Comparison of ENCODE assay signal across 1 cellular context in the genomic region with DNA sequence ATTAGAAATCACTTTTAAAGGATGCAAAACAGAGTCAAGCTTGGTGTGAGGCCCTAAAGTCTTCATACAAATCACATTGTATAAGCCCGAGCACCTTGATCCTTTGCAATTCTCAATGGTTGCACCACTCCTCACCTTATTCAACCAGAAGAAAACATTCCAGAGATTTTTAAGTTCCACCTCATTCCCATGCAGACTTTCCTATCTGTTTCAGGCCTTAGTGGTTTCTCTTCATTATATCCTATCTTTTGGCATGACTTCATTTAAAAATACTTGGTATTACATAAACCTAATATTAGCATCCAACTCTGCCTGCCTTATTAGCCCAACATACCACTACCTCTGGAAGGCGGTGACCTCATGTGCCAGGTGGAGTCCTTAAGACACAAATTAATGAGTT.
TF ChIP-seq lines count a peak whose summit lies in the region.

No MANE protein-coding gene starts in this region.

TF ChIP-seq in GM23338, 12 proteins besides CTCF, POLR2A, EP300 and RAD21 (continued from another document):
- TF ChIP-seq, protein P1, sequence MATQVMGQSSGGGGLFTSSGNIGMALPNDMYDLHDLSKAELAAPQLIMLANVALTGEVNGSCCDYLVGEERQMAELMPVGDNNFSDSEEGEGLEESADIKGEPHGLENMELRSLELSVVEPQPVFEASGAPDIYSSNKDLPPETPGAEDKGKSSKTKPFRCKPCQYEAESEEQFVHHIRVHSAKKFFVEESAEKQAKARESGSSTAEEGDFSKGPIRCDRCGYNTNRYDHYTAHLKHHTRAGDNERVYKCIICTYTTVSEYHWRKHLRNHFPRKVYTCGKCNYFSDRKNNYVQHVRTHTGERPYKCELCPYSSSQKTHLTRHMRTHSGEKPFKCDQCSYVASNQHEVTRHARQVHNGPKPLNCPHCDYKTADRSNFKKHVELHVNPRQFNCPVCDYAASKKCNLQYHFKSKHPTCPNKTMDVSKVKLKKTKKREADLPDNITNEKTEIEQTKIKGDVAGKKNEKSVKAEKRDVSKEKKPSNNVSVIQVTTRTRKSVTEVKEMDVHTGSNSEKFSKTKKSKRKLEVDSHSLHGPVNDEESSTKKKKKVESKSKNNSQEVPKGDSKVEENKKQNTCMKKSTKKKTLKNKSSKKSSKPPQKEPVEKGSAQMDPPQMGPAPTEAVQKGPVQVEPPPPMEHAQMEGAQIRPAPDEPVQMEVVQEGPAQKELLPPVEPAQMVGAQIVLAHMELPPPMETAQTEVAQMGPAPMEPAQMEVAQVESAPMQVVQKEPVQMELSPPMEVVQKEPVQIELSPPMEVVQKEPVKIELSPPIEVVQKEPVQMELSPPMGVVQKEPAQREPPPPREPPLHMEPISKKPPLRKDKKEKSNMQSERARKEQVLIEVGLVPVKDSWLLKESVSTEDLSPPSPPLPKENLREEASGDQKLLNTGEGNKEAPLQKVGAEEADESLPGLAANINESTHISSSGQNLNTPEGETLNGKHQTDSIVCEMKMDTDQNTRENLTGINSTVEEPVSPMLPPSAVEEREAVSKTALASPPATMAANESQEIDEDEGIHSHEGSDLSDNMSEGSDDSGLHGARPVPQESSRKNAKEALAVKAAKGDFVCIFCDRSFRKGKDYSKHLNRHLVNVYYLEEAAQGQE (IDR thresholded peaks at IDR 0.05; ENCODE audit: unreplicated experiment) = no peak
- TF ChIP-seq STAT1 (IDR thresholded peaks at IDR 0.05; ENCODE audit: unreplicated experiment) = no peak
- TF ChIP-seq, protein P2, sequence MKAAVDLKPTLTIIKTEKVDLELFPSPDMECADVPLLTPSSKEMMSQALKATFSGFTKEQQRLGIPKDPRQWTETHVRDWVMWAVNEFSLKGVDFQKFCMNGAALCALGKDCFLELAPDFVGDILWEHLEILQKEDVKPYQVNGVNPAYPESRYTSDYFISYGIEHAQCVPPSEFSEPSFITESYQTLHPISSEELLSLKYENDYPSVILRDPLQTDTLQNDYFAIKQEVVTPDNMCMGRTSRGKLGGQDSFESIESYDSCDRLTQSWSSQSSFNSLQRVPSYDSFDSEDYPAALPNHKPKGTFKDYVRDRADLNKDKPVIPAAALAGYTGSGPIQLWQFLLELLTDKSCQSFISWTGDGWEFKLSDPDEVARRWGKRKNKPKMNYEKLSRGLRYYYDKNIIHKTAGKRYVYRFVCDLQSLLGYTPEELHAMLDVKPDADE (IDR thresholded peaks at IDR 0.05) = no peak
- TF ChIP-seq POLR2AphosphoS5 (IDR thresholded peaks at IDR 0.05; ENCODE audit: low read depth) = no peak
- TF ChIP-seq ZNF331 (CRISPR knock-in tag; IDR thresholded peaks at IDR 0.05; ENCODE audit: low read depth) = no peak
- TF ChIP-seq JUNB (IDR thresholded peaks at IDR 0.05; ENCODE audit: unreplicated experiment) = no peak
- TF ChIP-seq ZNF114 (CRISPR knock-in tag; IDR thresholded peaks at IDR 0.05) = no peak
- no peak for TF ChIP-seq CREB1 (CRISPR knock-in tag; IDR thresholded peaks at IDR 0.05; ENCODE audit: low read depth)
- TF ChIP-seq, protein P3, sequence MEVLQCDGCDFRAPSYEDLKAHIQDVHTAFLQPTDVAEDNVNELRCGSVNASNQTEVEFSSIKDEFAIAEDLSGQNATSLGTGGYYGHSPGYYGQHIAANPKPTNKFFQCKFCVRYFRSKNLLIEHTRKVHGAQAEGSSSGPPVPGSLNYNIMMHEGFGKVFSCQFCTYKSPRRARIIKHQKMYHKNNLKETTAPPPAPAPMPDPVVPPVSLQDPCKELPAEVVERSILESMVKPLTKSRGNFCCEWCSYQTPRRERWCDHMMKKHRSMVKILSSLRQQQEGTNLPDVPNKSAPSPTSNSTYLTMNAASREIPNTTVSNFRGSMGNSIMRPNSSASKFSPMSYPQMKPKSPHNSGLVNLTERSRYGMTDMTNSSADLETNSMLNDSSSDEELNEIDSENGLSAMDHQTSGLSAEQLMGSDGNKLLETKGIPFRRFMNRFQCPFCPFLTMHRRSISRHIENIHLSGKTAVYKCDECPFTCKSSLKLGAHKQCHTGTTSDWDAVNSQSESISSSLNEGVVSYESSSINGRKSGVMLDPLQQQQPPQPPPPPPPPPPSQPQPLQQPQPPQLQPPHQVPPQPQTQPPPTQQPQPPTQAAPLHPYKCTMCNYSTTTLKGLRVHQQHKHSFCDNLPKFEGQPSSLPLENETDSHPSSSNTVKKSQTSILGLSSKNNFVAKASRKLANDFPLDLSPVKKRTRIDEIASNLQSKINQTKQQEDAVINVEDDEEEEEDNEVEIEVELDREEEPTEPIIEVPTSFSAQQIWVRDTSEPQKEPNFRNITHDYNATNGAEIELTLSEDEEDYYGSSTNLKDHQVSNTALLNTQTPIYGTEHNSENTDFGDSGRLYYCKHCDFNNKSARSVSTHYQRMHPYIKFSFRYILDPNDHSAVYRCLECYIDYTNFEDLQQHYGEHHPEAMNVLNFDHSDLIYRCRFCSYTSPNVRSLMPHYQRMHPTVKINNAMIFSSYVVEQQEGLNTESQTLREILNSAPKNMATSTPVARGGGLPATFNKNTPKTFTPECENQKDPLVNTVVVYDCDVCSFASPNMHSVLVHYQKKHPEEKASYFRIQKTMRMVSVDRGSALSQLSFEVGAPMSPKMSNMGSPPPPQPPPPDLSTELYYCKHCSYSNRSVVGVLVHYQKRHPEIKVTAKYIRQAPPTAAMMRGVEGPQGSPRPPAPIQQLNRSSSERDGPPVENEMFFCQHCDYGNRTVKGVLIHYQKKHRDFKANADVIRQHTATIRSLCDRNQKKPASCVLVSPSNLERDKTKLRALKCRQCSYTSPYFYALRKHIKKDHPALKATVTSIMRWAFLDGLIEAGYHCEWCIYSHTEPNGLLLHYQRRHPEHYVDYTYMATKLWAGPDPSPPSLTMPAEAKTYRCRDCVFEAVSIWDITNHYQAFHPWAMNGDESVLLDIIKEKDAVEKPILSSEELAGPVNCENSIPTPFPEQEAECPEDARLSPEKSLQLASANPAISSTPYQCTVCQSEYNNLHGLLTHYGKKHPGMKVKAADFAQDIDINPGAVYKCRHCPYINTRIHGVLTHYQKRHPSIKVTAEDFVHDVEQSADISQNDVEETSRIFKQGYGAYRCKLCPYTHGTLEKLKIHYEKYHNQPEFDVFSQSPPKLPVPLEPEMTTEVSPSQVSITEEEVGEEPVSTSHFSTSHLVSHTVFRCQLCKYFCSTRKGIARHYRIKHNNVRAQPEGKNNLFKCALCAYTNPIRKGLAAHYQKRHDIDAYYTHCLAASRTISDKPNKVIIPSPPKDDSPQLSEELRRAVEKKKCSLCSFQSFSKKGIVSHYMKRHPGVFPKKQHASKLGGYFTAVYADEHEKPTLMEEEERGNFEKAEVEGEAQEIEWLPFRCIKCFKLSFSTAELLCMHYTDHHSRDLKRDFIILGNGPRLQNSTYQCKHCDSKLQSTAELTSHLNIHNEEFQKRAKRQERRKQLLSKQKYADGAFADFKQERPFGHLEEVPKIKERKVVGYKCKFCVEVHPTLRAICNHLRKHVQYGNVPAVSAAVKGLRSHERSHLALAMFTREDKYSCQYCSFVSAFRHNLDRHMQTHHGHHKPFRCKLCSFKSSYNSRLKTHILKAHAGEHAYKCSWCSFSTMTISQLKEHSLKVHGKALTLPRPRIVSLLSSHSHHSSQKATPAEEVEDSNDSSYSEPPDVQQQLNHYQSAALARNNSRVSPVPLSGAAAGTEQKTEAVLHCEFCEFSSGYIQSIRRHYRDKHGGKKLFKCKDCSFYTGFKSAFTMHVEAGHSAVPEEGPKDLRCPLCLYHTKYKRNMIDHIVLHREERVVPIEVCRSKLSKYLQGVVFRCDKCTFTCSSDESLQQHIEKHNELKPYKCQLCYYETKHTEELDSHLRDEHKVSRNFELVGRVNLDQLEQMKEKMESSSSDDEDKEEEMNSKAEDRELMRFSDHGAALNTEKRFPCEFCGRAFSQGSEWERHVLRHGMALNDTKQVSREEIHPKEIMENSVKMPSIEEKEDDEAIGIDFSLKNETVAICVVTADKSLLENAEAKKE (CRISPR knock-in tag; IDR thresholded peaks at IDR 0.05) = no peak
